In genomic region chr11:78310500-78310909, GRCh38 we compare ENCODE assay signal across 8 cellular contexts.
DNase-seq lines count a peak whose midpoint lies in the region; ATAC-seq and TF ChIP-seq lines count a peak whose summit lies in the region.
"Had no signal": no experiment of that assay in that cellular context is flagged by ENCODE, and none has a peak within 500 bp of the region (broad histone marks: within the 10 kb centered on the region; RNA-seq: fewer than 3 reads in every experiment).

No MANE protein-coding gene starts in this region.

- H3K9me3 Mint-ChIP-seq in CD4-positive, alpha-beta memory T cell, result no peaks in the 10 kb centered on the region
- no peaks in the 10 kb centered on the region for H3K9me3 Mint-ChIP-seq in CD4-positive, alpha-beta T cell

- DNase-seq in ureter (ENCODE audit: low spot score) (peak; percentile 49), H4 (ENCODE audit: low spot score) (no peak)
- DNase-seq in CD4-positive, alpha-beta memory T cell, result no peak
- DNase-seq in CD4-positive, alpha-beta T cell, result no peak

- peaks cover 0 to 64% (median 12%) of the 10 kb centered on the region in 3 donors for H3K4me1 ChIP-seq in gastroesophageal sphincter
- no peaks in the 10 kb centered on the region for H3K4me1 ChIP-seq in CD4-positive, alpha-beta memory T cell (ENCODE audit: insufficient read depth, low read length)

- no peak for TF ChIP-seq POLR2A in gastroesophageal sphincter (IDR thresholded peaks at IDR 0.05)

- POLR2A ChIA-PET in CD4-positive, alpha-beta memory T cell (lab: Charles Lee; ENCODE audit: partially characterized antibody), result interaction anchor here (0.9 kb wide), 1 partner anchor 16 kb away, joined by 4 read pairs; no protein-coding TSS in a partner anchor
- POLR2A ChIA-PET in CD4-positive, alpha-beta T cell (lab: Charles Lee), result no interaction called here

- TF ChIP-seq CTCF in gastroesophageal sphincter (IDR thresholded peaks at IDR 0.05), result no peak
- no peak for TF ChIP-seq CTCF in CD4-positive, alpha-beta T cell (IDR thresholded peaks at IDR 0.05)

- TF ChIP-seq EP300 in gastroesophageal sphincter (IDR thresholded peaks at IDR 0.05), result no peak

- H3K36me3 Mint-ChIP-seq in CD4-positive, alpha-beta memory T cell, result no peaks in the 10 kb centered on the region
- H3K36me3 Mint-ChIP-seq in CD4-positive, alpha-beta T cell (ENCODE audit: low read depth), result no peaks in the 10 kb centered on the region

- no peaks in the 10 kb centered on the region for H3K27me3 ChIP-seq in gastroesophageal sphincter
- H3K27me3 ChIP-seq in CD4-positive, alpha-beta memory T cell (ENCODE audit: insufficient read depth, low read length), result no peaks in the 10 kb centered on the region
- no peaks in the 10 kb centered on the region for H3K27me3 ChIP-seq in CD4-positive, alpha-beta T cell (ENCODE audit: control insufficient read depth, insufficient read depth, low read length)

- ATAC-seq in GM19467 (IDR thresholded peaks at IDR 0.05; ENCODE audit: unreplicated experiment) (peak; percentile 74), HG03432 (IDR thresholded peaks at IDR 0.05; ENCODE audit: unreplicated experiment) (peak; percentile 93), gastroesophageal sphincter (peak; percentile 55)
- ATAC-seq in CD4-positive, alpha-beta T cell (ENCODE audit: poor library complexity), result no peak
- ATAC-seq: Panc1 had no signal

- H3K27ac Mint-ChIP-seq in CD4-positive, alpha-beta memory T cell, result no peak overlapping the region
- H3K27ac Mint-ChIP-seq in CD4-positive, alpha-beta T cell, result no peak overlapping the region

- CTCF ChIA-PET in CD4-positive, alpha-beta memory T cell (lab: Charles Lee; ENCODE audit: partially characterized antibody), result no interaction called here
- CTCF ChIA-PET in CD4-positive, alpha-beta T cell (lab: Charles Lee), result interaction anchor here (1.2 to 1.7 kb wide), 2 partner anchors 8 to 11 kb away, joined by 3 to 6 read pairs; no protein-coding TSS in a partner anchor

- no peak overlapping the region for H3K4me3 Mint-ChIP-seq in CD4-positive, alpha-beta memory T cell
- H3K4me3 Mint-ChIP-seq in CD4-positive, alpha-beta T cell, result no peak overlapping the region

- H3K27me3 Mint-ChIP-seq in CD4-positive, alpha-beta memory T cell, result no peaks in the 10 kb centered on the region
- no peaks in the 10 kb centered on the region for H3K27me3 Mint-ChIP-seq in CD4-positive, alpha-beta T cell

- H3K36me3 ChIP-seq in gastroesophageal sphincter, result no peaks in the 10 kb centered on the region
- no peaks in the 10 kb centered on the region for H3K36me3 ChIP-seq in CD4-positive, alpha-beta memory T cell (ENCODE audit: insufficient read depth, low read length)

- H3K4me1 Mint-ChIP-seq in CD4-positive, alpha-beta memory T cell, result peaks cover 0 to 8% (median 0%) of the 10 kb centered on the region in 4 donors
- H3K4me1 Mint-ChIP-seq in CD4-positive, alpha-beta T cell (ENCODE audit: low read depth), result no peaks in the 10 kb centered on the region

- peak overlapping the region in 1 of 2 donors; percentile 22 for H3K4me3 ChIP-seq in gastroesophageal sphincter
- no peak overlapping the region for H3K4me3 ChIP-seq in CD4-positive, alpha-beta memory T cell (ENCODE audit: low read length in 2 of 2)

- H3K27ac ChIP-seq in gastroesophageal sphincter, result peak overlapping the region in 2 of 4 donors; percentile 64 to 66
- no peak overlapping the region for H3K27ac ChIP-seq in CD4-positive, alpha-beta memory T cell (ENCODE audit: low read depth, low read length)
- H3K27ac ChIP-seq in CD4-positive, alpha-beta T cell (ENCODE audit: low read depth, low read length), result no peak overlapping the region

- H3K9me3 ChIP-seq in gastroesophageal sphincter, result no peaks in the 10 kb centered on the region
- no peaks in the 10 kb centered on the region for H3K9me3 ChIP-seq in CD4-positive, alpha-beta memory T cell (ENCODE audit: control insufficient read depth in 1 of 2, low read length in 2 of 2)
- H3K9me3 ChIP-seq in CD4-positive, alpha-beta T cell (ENCODE audit: control insufficient read depth, low read length), result no peaks in the 10 kb centered on the region

- 4 to 5% methylated on average over 5 to 6 of the region's 6 CpGs for WGBS in gastroesophageal sphincter (ENCODE audit: low coverage in 1 of 2), 2 donors

- intact Hi-C loops in CD4-positive, alpha-beta memory T cell (cut with micrococcal nuclease), result no loop called here
- intact Hi-C loops in CD4-positive, alpha-beta T cell (cut with DNase I, micrococcal nuclease), result no loop called here
